1 cellular context compared by ENCODE assay signal in genomic region chr14:70655110-70655826, GRCh38.
A peak's percentile ranks its signal among the peaks of the same experiment; 100 is the strongest.
TF ChIP-seq lines count a peak whose summit lies in the region.

No MANE protein-coding gene starts in this region.

TF ChIP-seq in GM12878, 131 proteins besides CTCF, POLR2A, EP300 and RAD21 (continued from another document and continues in another):
- TF ChIP-seq WRNIP1 (IDR thresholded peaks at IDR 0.05; ENCODE audit: borderline replicate concordance, low read depth, low read length) (no peak), MYC (IDR thresholded peaks at IDR 0.05; ENCODE audit: insufficient read depth, insufficient read length, insufficient replicate concordance, low read length, severe bottlenecking) (no peak), STAT3 (IDR thresholded peaks at IDR 0.05; ENCODE audit: low read depth, low read length) (no peak), IRF4 (IDR thresholded peaks at IDR 0.05; ENCODE audit: low read depth, low read length) (peak; percentile 26; the same call in 1 of the 2 replicates), NR2F1 (conservative IDR thresholded peaks at IDR 0.05) (0 out of 2 replicates have a peak, but pooled peaks have one; percentile 40), ESRRA (IDR thresholded peaks at IDR 0.05; ENCODE audit: low read length) (no peak), YY1 (IDR thresholded peaks at IDR 0.05; ENCODE audit: low read depth, low read length) (peak; percentile 40; the same call in 1 of the 2 replicates), RAD51 (IDR thresholded peaks at IDR 0.05) (peak; percentile 73), SMARCA5 (IDR thresholded peaks at IDR 0.05) (peak; percentile 55), PRDM15 (CRISPR knock-in tag; IDR thresholded peaks at IDR 0.05) (no peak), SUZ12 (IDR thresholded peaks at IDR 0.05; ENCODE audit: unreplicated experiment) (no peak), SRF (IDR thresholded peaks at IDR 0.05; ENCODE audit: low read depth in 2 of 2, low read length in 2 of 2) (no peak), KAT2A (conservative IDR thresholded peaks at IDR 0.05; ENCODE audit: control insufficient read depth, low read depth, low read length) (no peak), RBBP5 (conservative IDR thresholded peaks at IDR 0.05) (no peak), PML (IDR thresholded peaks at IDR 0.05; ENCODE audit: low read length) (peak; percentile 63), HDGF (IDR thresholded peaks at IDR 0.05) (0 out of 2 replicates have a peak, but pooled peaks have one; percentile 85), SMAD5 (IDR thresholded peaks at IDR 0.05; ENCODE audit: low read depth) (0 out of 2 replicates have a peak, but pooled peaks have one; percentile 26), ZNF217 (IDR thresholded peaks at IDR 0.05) (peak; percentile 86), IKZF1 (conservative IDR thresholded peaks at IDR 0.05) (no peak; the same call in 1 of the 2 replicates), RB1 (IDR thresholded peaks at IDR 0.05; ENCODE audit: borderline replicate concordance) (no peak), ATF7 (IDR thresholded peaks at IDR 0.05; ENCODE audit: low read depth) (peak; percentile 61), SREBF1 (IDR thresholded peaks at IDR 0.05; ENCODE audit: low read length) (no peak), NFIC (IDR thresholded peaks at IDR 0.05; ENCODE audit: low read depth, low read length) (peak; percentile 80), MYB (IDR thresholded peaks at IDR 0.05; ENCODE audit: borderline replicate concordance, low read depth, low read length) (0 out of 2 replicates have a peak, but pooled peaks have one; percentile 43), SP1 (IDR thresholded peaks at IDR 0.05; ENCODE audit: low read depth, low read length) (peak; percentile 80), HDAC2 (IDR thresholded peaks at IDR 0.05) (no peak), HCFC1 (IDR thresholded peaks at IDR 0.05; ENCODE audit: low read length) (no peak), ATF2 (IDR thresholded peaks at IDR 0.05; ENCODE audit: low read length) (peak; percentile 62), CHD2 (IDR thresholded peaks at IDR 0.05; ENCODE audit: borderline replicate concordance, low read depth, low read length) (peak; percentile 28; the same call in 1 of the 2 replicates), RFX5 (IDR thresholded peaks at IDR 0.05; ENCODE audit: low read depth, low read length) (no peak), LARP7 (IDR thresholded peaks at IDR 0.05) (no peak), POU2F2 (IDR thresholded peaks at IDR 0.05; ENCODE audit: borderline replicate concordance, low read depth, low read length) (peak; percentile 71), DPF2 (IDR thresholded peaks at IDR 0.05) (no peak), RELB (IDR thresholded peaks at IDR 0.05; ENCODE audit: low read depth) (peak; percentile 68; the same call in 1 of the 2 replicates), ZSCAN29 (IDR thresholded peaks at IDR 0.05) (0 out of 2 replicates have a peak, but pooled peaks have one; percentile 19), KLF5 (IDR thresholded peaks at IDR 0.05; ENCODE audit: partially characterized antibody) (no peak)
- TF ChIP-seq, protein P1, sequence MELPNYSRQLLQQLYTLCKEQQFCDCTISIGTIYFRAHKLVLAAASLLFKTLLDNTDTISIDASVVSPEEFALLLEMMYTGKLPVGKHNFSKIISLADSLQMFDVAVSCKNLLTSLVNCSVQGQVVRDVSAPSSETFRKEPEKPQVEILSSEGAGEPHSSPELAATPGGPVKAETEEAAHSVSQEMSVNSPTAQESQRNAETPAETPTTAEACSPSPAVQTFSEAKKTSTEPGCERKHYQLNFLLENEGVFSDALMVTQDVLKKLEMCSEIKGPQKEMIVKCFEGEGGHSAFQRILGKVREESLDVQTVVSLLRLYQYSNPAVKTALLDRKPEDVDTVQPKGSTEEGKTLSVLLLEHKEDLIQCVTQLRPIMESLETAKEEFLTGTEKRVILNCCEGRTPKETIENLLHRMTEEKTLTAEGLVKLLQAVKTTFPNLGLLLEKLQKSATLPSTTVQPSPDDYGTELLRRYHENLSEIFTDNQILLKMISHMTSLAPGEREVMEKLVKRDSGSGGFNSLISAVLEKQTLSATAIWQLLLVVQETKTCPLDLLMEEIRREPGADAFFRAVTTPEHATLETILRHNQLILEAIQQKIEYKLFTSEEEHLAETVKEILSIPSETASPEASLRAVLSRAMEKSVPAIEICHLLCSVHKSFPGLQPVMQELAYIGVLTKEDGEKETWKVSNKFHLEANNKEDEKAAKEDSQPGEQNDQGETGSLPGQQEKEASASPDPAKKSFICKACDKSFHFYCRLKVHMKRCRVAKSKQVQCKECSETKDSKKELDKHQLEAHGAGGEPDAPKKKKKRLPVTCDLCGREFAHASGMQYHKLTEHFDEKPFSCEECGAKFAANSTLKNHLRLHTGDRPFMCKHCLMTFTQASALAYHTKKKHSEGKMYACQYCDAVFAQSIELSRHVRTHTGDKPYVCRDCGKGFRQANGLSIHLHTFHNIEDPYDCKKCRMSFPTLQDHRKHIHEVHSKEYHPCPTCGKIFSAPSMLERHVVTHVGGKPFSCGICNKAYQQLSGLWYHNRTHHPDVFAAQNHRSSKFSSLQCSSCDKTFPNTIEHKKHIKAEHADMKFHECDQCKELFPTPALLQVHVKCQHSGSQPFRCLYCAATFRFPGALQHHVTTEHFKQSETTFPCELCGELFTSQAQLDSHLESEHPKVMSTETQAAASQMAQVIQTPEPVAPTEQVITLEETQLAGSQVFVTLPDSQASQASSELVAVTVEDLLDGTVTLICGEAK (IDR thresholded peaks at IDR 0.05; ENCODE audit: borderline replicate concordance) = peak; percentile 64; the same call in 1 of the 2 replicates
- TF ChIP-seq, protein P2, sequence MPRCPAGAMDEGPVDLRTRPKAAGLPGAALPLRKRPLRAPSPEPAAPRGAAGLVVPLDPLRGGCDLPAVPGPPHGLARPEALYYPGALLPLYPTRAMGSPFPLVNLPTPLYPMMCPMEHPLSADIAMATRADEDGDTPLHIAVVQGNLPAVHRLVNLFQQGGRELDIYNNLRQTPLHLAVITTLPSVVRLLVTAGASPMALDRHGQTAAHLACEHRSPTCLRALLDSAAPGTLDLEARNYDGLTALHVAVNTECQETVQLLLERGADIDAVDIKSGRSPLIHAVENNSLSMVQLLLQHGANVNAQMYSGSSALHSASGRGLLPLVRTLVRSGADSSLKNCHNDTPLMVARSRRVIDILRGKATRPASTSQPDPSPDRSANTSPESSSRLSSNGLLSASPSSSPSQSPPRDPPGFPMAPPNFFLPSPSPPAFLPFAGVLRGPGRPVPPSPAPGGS (IDR thresholded peaks at IDR 0.05; ENCODE audit: borderline replicate concordance, insufficient read depth, low read depth, low read length, poor library complexity, severe bottlenecking) = peak; percentile 7
- TF ChIP-seq, protein P3, sequence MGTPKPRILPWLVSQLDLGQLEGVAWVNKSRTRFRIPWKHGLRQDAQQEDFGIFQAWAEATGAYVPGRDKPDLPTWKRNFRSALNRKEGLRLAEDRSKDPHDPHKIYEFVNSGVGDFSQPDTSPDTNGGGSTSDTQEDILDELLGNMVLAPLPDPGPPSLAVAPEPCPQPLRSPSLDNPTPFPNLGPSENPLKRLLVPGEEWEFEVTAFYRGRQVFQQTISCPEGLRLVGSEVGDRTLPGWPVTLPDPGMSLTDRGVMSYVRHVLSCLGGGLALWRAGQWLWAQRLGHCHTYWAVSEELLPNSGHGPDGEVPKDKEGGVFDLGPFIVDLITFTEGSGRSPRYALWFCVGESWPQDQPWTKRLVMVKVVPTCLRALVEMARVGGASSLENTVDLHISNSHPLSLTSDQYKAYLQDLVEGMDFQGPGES (IDR thresholded peaks at IDR 0.05) = no peak
- TF ChIP-seq, protein P4, sequence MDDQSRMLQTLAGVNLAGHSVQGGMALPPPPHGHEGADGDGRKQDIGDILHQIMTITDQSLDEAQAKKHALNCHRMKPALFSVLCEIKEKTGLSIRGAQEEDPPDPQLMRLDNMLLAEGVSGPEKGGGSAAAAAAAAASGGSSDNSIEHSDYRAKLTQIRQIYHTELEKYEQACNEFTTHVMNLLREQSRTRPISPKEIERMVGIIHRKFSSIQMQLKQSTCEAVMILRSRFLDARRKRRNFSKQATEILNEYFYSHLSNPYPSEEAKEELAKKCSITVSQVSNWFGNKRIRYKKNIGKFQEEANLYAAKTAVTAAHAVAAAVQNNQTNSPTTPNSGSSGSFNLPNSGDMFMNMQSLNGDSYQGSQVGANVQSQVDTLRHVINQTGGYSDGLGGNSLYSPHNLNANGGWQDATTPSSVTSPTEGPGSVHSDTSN (IDR thresholded peaks at IDR 0.05; ENCODE audit: insufficient replicate concordance, low read depth, low read length) = no peak
- TF ChIP-seq, protein P5, sequence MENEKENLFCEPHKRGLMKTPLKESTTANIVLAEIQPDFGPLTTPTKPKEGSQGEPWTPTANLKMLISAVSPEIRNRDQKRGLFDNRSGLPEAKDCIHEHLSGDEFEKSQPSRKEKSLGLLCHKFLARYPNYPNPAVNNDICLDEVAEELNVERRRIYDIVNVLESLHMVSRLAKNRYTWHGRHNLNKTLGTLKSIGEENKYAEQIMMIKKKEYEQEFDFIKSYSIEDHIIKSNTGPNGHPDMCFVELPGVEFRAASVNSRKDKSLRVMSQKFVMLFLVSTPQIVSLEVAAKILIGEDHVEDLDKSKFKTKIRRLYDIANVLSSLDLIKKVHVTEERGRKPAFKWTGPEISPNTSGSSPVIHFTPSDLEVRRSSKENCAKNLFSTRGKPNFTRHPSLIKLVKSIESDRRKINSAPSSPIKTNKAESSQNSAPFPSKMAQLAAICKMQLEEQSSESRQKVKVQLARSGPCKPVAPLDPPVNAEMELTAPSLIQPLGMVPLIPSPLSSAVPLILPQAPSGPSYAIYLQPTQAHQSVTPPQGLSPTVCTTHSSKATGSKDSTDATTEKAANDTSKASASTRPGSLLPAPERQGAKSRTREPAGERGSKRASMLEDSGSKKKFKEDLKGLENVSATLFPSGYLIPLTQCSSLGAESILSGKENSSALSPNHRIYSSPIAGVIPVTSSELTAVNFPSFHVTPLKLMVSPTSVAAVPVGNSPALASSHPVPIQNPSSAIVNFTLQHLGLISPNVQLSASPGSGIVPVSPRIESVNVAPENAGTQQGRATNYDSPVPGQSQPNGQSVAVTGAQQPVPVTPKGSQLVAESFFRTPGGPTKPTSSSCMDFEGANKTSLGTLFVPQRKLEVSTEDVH (IDR thresholded peaks at IDR 0.05; ENCODE audit: low read depth, partially characterized antibody) = no peak
